In the genomic region with DNA sequence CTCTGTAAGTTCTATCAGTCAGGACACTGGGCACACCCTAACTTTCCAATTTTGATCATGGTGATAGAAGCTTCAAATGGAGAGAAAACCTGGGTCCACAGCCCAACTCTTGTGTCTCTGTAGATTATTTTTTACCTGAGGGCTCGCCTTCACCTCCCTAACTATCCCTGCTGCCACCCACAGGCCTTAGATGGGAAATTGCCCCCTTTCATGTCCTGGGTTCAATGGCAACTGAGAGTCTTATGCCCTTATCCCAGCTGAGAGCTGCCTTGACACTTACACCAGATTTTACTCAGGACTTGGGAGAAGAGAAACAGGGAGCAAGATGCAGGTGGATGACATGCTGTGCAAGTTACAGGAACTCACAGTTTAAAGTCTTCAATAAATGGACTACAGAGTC, we compare ENCODE assay signal across 24 cellular contexts.
"Had no signal": no experiment of that assay in that cellular context is flagged by ENCODE, and none has a peak within 500 bp of the region (broad histone marks: within the 10 kb centered on the region; RNA-seq: fewer than 3 reads in every experiment).

No MANE protein-coding gene starts in this region.

- H3K4me1 ChIP-seq: gastrocnemius medialis, heart left ventricle, psoas muscle, sigmoid colon, stomach, thyroid gland had no signal

- H3K9me3 ChIP-seq: gastrocnemius medialis, ovary, sigmoid colon, stomach, thyroid gland had no signal

- H3K36me3 Mint-ChIP-seq: stimulated activated effector memory CD8-positive, alpha-beta T cell treated with anti-CD3 and anti-CD28 coated beads, Interleukin-12 subunit alpha, Interleukin-12 subunit beta, amount 100 ng/mL, for 72 hours had no signal

- H3K4me3 ChIP-seq: dorsolateral prefrontal cortex, gastrocnemius medialis, heart left ventricle, lung, ovary, psoas muscle, sigmoid colon, stomach, thyroid gland had no signal

- H3K27me3 ChIP-seq: dorsolateral prefrontal cortex, gastrocnemius medialis, heart left ventricle, ovary, sigmoid colon, stomach, thyroid gland had no signal

- DNase-seq: dorsolateral prefrontal cortex; effector CD4-positive, alpha-beta T cell; foreskin fibroblast; gastrocnemius medialis; heart left ventricle; hippocampal formation; natural killer cell; occipital lobe; ovary; posterior cingulate gyrus; psoas muscle; right cardiac atrium; sigmoid colon; stimulated activated CD4-positive, alpha-beta T cell treated with anti-CD3 and anti-CD28 coated beads, Interleukin-2, amount 100 ng/mL, for 24 hours; stimulated activated CD4-positive, alpha-beta T cell treated with anti-CD3 and anti-CD28 coated beads, Interleukin-4, amount 100 ng/mL, for 24 hours; stimulated activated naive CD4-positive, alpha-beta T cell treated with Interleukin-2 at 50 U/mL for 16 hours; stomach; thyroid gland; trophoblast cell had no signal

- H3K27ac ChIP-seq: dorsolateral prefrontal cortex, epithelial cell of prostate, gastrocnemius medialis, heart left ventricle, ovary, psoas muscle, sigmoid colon, stomach, thyroid gland had no signal

- H3K4me3 Mint-ChIP-seq: memory B cell; natural killer cell; stimulated activated effector memory CD8-positive, alpha-beta T cell treated with anti-CD3 and anti-CD28 coated beads, Interleukin-12 subunit alpha, Interleukin-12 subunit beta, amount 100 ng/mL, for 72 hours had no signal

- ATAC-seq: esophagus mucosa; gastrocnemius medialis; heart left ventricle; natural killer cell; psoas muscle; right cardiac atrium; stimulated activated effector memory CD8-positive, alpha-beta T cell treated with anti-CD3 and anti-CD28 coated beads, Interleukin-12 subunit alpha, Interleukin-12 subunit beta, amount 100 ng/mL, for 72 hours had no signal

- H3K4me1 Mint-ChIP-seq: memory B cell; natural killer cell; stimulated activated effector memory CD8-positive, alpha-beta T cell treated with anti-CD3 and anti-CD28 coated beads, Interleukin-12 subunit alpha, Interleukin-12 subunit beta, amount 100 ng/mL, for 72 hours had no signal

- H3K27ac Mint-ChIP-seq: memory B cell; natural killer cell; stimulated activated effector memory CD8-positive, alpha-beta T cell treated with anti-CD3 and anti-CD28 coated beads, Interleukin-12 subunit alpha, Interleukin-12 subunit beta, amount 100 ng/mL, for 72 hours had no signal

- H3K36me3 ChIP-seq: gastrocnemius medialis, heart left ventricle, ovary, sigmoid colon, stomach, thyroid gland had no signal
